Comparison of ENCODE assay signal across 22 cellular contexts in the genomic region with DNA sequence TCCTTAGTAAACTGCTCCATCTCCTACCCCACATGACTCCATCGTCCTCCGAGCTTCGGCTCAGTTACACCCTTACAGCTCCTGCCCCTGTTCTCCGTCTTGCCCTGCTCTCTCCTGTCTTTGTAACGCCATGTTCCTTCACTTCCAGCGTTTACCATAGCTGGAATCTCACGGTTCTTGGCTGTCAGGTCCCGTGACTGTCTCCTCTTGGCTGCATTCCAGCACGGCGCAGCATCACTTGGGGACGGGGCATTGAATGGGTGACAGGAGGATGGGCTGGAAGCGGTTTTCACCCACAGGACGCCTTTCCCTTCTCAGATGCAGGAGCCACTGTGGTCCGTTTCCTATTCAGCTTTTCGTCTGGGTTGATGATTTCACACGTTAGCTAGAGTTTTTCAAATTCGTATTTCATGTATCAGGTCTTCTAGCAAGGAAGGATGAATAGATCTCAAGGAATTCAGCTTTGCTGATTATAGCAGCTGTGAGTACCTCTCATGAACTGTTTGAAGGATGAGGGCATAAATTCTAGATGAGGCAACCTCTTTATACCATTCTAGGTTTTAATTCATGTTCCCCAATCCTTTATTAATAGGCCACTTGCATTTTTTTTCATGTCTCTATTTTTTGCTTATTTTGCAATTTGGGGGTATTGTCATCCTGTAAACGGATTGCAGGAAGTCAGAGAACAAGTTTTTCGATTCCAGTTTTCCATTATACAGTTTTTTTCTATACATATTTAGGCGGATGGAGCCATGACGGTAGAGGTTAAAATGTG. TPM values are rescaled to one million over a fixed set of nuclear protein-coding genes. Genes with fewer than 3 reads are reported as not detected.
DNase-seq lines count a peak whose midpoint lies in the region; ATAC-seq and TF ChIP-seq lines count a peak whose summit lies in the region.
"Had no signal": no experiment of that assay in that cellular context is flagged by ENCODE, and none has a peak within 500 bp of the region (broad histone marks: within the 10 kb centered on the region; RNA-seq: fewer than 3 reads in every experiment).

No MANE protein-coding gene starts in this region.

- no peak overlapping the region for H3K9ac ChIP-seq in IMR-90 (ENCODE audit: low read depth, low read length)

- H2BK20ac ChIP-seq in IMR-90 (ENCODE audit: low read depth, low read length): 0 out of 2 replicates have a peak overlapping the region, but pooled peaks have one; percentile 41

- no peak overlapping the region; the same call in 1 of the 2 replicates for H3K14ac ChIP-seq in IMR-90 (replicated peaks; ENCODE audit: low read depth, low read length)

- H3K4me1 ChIP-seq in IMR-90 (ENCODE audit: control insufficient read depth, insufficient read depth, low read length): peaks cover 4% of the 10 kb centered on the region; the same call in 1 of the 2 replicates
- H3K4me1 ChIP-seq: esophagus squamous epithelium had no signal

- TF ChIP-seq POLR2A in IMR-90 (IDR thresholded peaks at IDR 0.05; ENCODE audit: low read depth, low read length): no peak

- H3K27me3 ChIP-seq in IMR-90 (ENCODE audit: control insufficient read depth, insufficient read depth, low read length) (no peaks in the 10 kb centered on the region), brain microvascular endothelial cell (replicated peaks) (no peaks in the 10 kb centered on the region)
- H3K27me3 ChIP-seq: cardiac muscle cell, esophagus squamous epithelium had no signal

- peaks cover 32 to 81% of the 10 kb centered on the region in 2 experiments for H3K79me1 ChIP-seq in IMR-90 (ENCODE audit: low read depth in 1 of 2, low read length in 2 of 2)

- dilution Hi-C loops in IMR-90 (cut with HindIII; ENCODE audit: low sequenced_read_pairs, unreplicated experiment): no loop called here

- ATAC-seq in IMR-90 (ENCODE audit: low read depth) (peak; percentile 54), GM19395 (IDR thresholded peaks at IDR 0.05; ENCODE audit: unreplicated experiment) (no peak), GM18867 (IDR thresholded peaks at IDR 0.05; ENCODE audit: unreplicated experiment) (no peak)
- ATAC-seq: left lobe of liver had no signal

- no peak overlapping the region for H3K4me2 ChIP-seq in IMR-90 (ENCODE audit: low read depth, low read length)

- H3K56ac ChIP-seq in IMR-90 (ENCODE audit: extremely low read depth, insufficient read depth, low read length): no peak overlapping the region

- no peak overlapping the region for H4K8ac ChIP-seq in IMR-90 (ENCODE audit: low read depth in 2 of 2, low read length in 2 of 2)

- no peak overlapping the region for H2AK5ac ChIP-seq in IMR-90 (ENCODE audit: low read depth, low read length)

- no peak overlapping the region for H3K23ac ChIP-seq in IMR-90 (ENCODE audit: low read depth, low read length)

- 93% methylated on average over 8 of the region's 21 CpGs; no CpG with 5 or more reads in 1 of the 2 experiments for WGBS in IMR-90 (ENCODE audit: extremely low coverage in 2 of 2, insufficient read length in 1 of 2), 2 experiments

- H3K9me3 ChIP-seq in IMR-90 (ENCODE audit: control insufficient read depth, insufficient read depth, low read length): peaks cover 4% of the 10 kb centered on the region; the same call in 1 of the 2 replicates
- H3K9me3 ChIP-seq: esophagus squamous epithelium had no signal

- peaks cover 11% of the 10 kb centered on the region for H3K9me1 ChIP-seq in IMR-90 (ENCODE audit: insufficient read depth, low read length)

- H4K20me1 ChIP-seq in IMR-90 (ENCODE audit: insufficient read depth, low read length): peaks cover 43% of the 10 kb centered on the region

- CTCF ChIA-PET in IMR-90 (lab: Yijun Ruan, JAX): no interaction called here

- DNase-seq in activated effector memory CD4-positive, alpha-beta T cell treated with anti-CD3 and anti-CD28 coated beads, Interleukin-2, amount 50 U/mL, for 16 hours: peak; percentile 45
- no peak for DNase-seq in activated effector memory CD4-positive, alpha-beta T cell treated with Interleukin-2 at 50 U/mL for 16 hours
- DNase-seq in IMR-90: peak; percentile 64
- DNase-seq in brain microvascular endothelial cell: peak; percentile 11
- peak; percentile 14 for DNase-seq in non-pigmented ciliary epithelial cell (ENCODE audit: low read depth)
- no peak for DNase-seq in SK-N-DZ (ENCODE audit: low spot score)
- DNase-seq: activated CD4-positive, alpha-beta T cell treated with anti-CD3 and anti-CD28 coated beads, Interleukin-2, amount 50 U/mL, for 4 hours; activated T-cell treated with anti-CD3 and anti-CD28 coated beads, Interleukin-2, amount 50 U/mL, for 24 hours; CD4-positive, CD25-positive, alpha-beta regulatory T cell; DMS53; effector CD4-positive, alpha-beta T cell; esophagus squamous epithelium; glutamatergic neuron; HCEC 1CT; NCI-H187 treated with DMSO at 0.1 percent for 48 hours; retina; RPMI8226; stimulated activated CD4-positive, alpha-beta T cell treated with anti-CD3 and anti-CD28 coated beads, Interleukin-15, amount 100 ng/mL, for 24 hours had no signal

- no peak overlapping the region for H2AK9ac ChIP-seq in IMR-90 (replicated peaks; ENCODE audit: low read depth, low read length, poor library complexity)

- H2BK120ac ChIP-seq in IMR-90 (ENCODE audit: low read depth, low read length): no peak overlapping the region

- H3K36me3 ChIP-seq in IMR-90 (ENCODE audit: control insufficient read depth, insufficient read depth, low read length): peaks cover 33% of the 10 kb centered on the region
- H3K36me3 ChIP-seq in brain microvascular endothelial cell (replicated peaks): peaks cover 28% of the 10 kb centered on the region

- no peak for TF ChIP-seq RAD21 in IMR-90 (IDR thresholded peaks at IDR 0.05; ENCODE audit: low read length)

- no peak overlapping the region for H3K27ac ChIP-seq in IMR-90 (ENCODE audit: insufficient read depth, low read length)
- no peak overlapping the region for H3K27ac ChIP-seq in brain microvascular endothelial cell
- H3K27ac ChIP-seq: cardiac muscle cell, esophagus squamous epithelium had no signal

- no peak overlapping the region for H2BK5ac ChIP-seq in IMR-90 (ENCODE audit: low read depth, low read length, poor library complexity, severe bottlenecking)

- H4K91ac ChIP-seq in IMR-90 (ENCODE audit: insufficient read depth, low read depth, low read length): no peak overlapping the region

- POLR2A ChIA-PET in IMR-90 (lab: Charles Lee; ENCODE audit: unreplicated experiment): no interaction called here

- TF ChIP-seq CTCF in IMR-90 (conservative IDR thresholded peaks at IDR 0.05; ENCODE audit: low read depth, low read length) (no peak), brain microvascular endothelial cell (IDR thresholded peaks at IDR 0.05; ENCODE audit: low read depth, low read length, missing control alignments) (no peak)

- H2BK15ac ChIP-seq in IMR-90 (ENCODE audit: low read depth, low read length): no peak overlapping the region

- in situ Hi-C loops in IMR-90 (cut with MboI; ENCODE audit: low sequenced_read_pairs) (no loop called here), brain microvascular endothelial cell (cut with HindIII; ENCODE audit: low pct_ligation_motif_present, low sequenced_read_pairs) (no loop called here)

- BruUV-seq in IMR-90 (replicated peaks; lab: Mats Ljungman, UMichigan): no TSS peak

- peak overlapping the region; percentile 53 for H2AFZ ChIP-seq in IMR-90 (replicated peaks; ENCODE audit: low read length, poor library complexity)

- H3K4ac ChIP-seq in IMR-90 (ENCODE audit: low read depth, low read length): no peak overlapping the region

- intact Hi-C loops in IMR-90 (cut with micrococcal nuclease): no loop called here

- no peak overlapping the region for H3K18ac ChIP-seq in IMR-90 (ENCODE audit: low read depth, low read length)

- no peak overlapping the region for H3K4me3 ChIP-seq in IMR-90 (ENCODE audit: insufficient read depth, low read depth, low read length)
- no peak overlapping the region for H3K4me3 ChIP-seq in brain microvascular endothelial cell (ENCODE audit: low read depth, low read length)
- H3K4me3 ChIP-seq: cardiac muscle cell, esophagus squamous epithelium had no signal

- no peak overlapping the region for H4K5ac ChIP-seq in IMR-90 (ENCODE audit: low read depth, low read length)

TF ChIP-seq in IMR-90, 13 proteins besides CTCF, POLR2A, EP300 and RAD21 (continues in another document):
- TF ChIP-seq RCOR1 (IDR thresholded peaks at IDR 0.05; ENCODE audit: insufficient replicate concordance, low read length): no peak

RNA-seq across cellular contexts. Expression of a gene that starts 29.1 kb away (rescaled TPM):
- total RNA-seq in IMR-90 (2012; rRNA removed): 9.3 and 10.6 TPM in 2 replicates
- 9.6 and 10.5 TPM in 2 replicates for polyA plus RNA-seq in IMR-90 (2012; rRNA removed)
- 6.7 and 7.1 TPM in 2 replicates for polyA plus RNA-seq in IMR-90 (2012; cell fraction: cytosol; rRNA removed)
- 11.9 and 13.8 TPM in 2 replicates for polyA plus RNA-seq in IMR-90 (2012; cell fraction: nucleus; rRNA removed; ENCODE audit: low replicate concordance)
- polyA plus RNA-seq in SK-N-DZ (2014; cell fraction: cytosol; rRNA removed): 18.6 and 24.1 TPM in 2 replicates
- polyA plus RNA-seq in SK-N-DZ (2014; cell fraction: nucleus; rRNA removed): 11.3 and 17.6 TPM in 2 replicates

RNA-seq across cellular contexts. Expression of a gene that starts 35.5 kb away (rescaled TPM):
- total RNA-seq in IMR-90 (2012; rRNA removed): 5.6 and 7.2 TPM in 2 replicates
- polyA plus RNA-seq in IMR-90 (2012; rRNA removed): 10.9 and 11.2 TPM in 2 replicates
- polyA plus RNA-seq in IMR-90 (2012; cell fraction: cytosol; rRNA removed): 18.8 and 22.7 TPM in 2 replicates
- 13.5 and 24.8 TPM in 2 replicates for polyA plus RNA-seq in IMR-90 (2012; cell fraction: nucleus; rRNA removed; ENCODE audit: low replicate concordance)
- polyA plus RNA-seq in SK-N-DZ (2014; cell fraction: cytosol; rRNA removed): 22.9 and 24.2 TPM in 2 replicates
- 33.4 and 35.5 TPM in 2 replicates for polyA plus RNA-seq in SK-N-DZ (2014; cell fraction: nucleus; rRNA removed)

RNA-seq across cellular contexts. Expression of a gene that starts 35.7 kb away (rescaled TPM):
- total RNA-seq in IMR-90 (2012; rRNA removed): 36.1 and 36.2 TPM in 2 replicates
- 70.7 and 82.0 TPM in 2 replicates for polyA plus RNA-seq in IMR-90 (2012; rRNA removed)
- 110 and 153 TPM in 2 replicates for polyA plus RNA-seq in IMR-90 (2012; cell fraction: cytosol; rRNA removed)
- polyA plus RNA-seq in IMR-90 (2012; cell fraction: nucleus; rRNA removed; ENCODE audit: low replicate concordance): 79.2 and 119 TPM in 2 replicates
- polyA plus RNA-seq in SK-N-DZ (2014; cell fraction: cytosol; rRNA removed): 31.3 and 34.1 TPM in 2 replicates
- polyA plus RNA-seq in SK-N-DZ (2014; cell fraction: nucleus; rRNA removed): 58.9 and 62.2 TPM in 2 replicates

RNA-seq across cellular contexts. Expression of a gene that starts 55.0 kb away (rescaled TPM):
- total RNA-seq in IMR-90 (2012; rRNA removed): 10.0 and 10.8 TPM in 2 replicates
- 9.4 and 10.6 TPM in 2 replicates for polyA plus RNA-seq in IMR-90 (2012; rRNA removed)
- 8.0 and 8.3 TPM in 2 replicates for polyA plus RNA-seq in IMR-90 (2012; cell fraction: cytosol; rRNA removed)
- polyA plus RNA-seq in IMR-90 (2012; cell fraction: nucleus; rRNA removed; ENCODE audit: low replicate concordance): 42.9 and 49.7 TPM in 2 replicates
- polyA plus RNA-seq in SK-N-DZ (2014; cell fraction: cytosol; rRNA removed): 32.5 and 43.0 TPM in 2 replicates
- 51.0 and 58.3 TPM in 2 replicates for polyA plus RNA-seq in SK-N-DZ (2014; cell fraction: nucleus; rRNA removed)

Comparison
In these comparisons a context has a peak if more than half of its experiments do, and no peak if none do; other contexts are left out.
1. DNase-seq: peak in activated effector memory CD4-positive, alpha-beta T cell treated with anti-CD3 and anti-CD28 coated beads, Interleukin-2, amount 50 U/mL, for 16 hours (single experiment), IMR-90 (single experiment), brain microvascular endothelial cell (single experiment) and non-pigmented ciliary epithelial cell (single experiment); none in activated effector memory CD4-positive, alpha-beta T cell treated with Interleukin-2 at 50 U/mL for 16 hours (single experiment) and SK-N-DZ (single experiment).